ENCODE assay signal across 15 cellular contexts in the genomic region with DNA sequence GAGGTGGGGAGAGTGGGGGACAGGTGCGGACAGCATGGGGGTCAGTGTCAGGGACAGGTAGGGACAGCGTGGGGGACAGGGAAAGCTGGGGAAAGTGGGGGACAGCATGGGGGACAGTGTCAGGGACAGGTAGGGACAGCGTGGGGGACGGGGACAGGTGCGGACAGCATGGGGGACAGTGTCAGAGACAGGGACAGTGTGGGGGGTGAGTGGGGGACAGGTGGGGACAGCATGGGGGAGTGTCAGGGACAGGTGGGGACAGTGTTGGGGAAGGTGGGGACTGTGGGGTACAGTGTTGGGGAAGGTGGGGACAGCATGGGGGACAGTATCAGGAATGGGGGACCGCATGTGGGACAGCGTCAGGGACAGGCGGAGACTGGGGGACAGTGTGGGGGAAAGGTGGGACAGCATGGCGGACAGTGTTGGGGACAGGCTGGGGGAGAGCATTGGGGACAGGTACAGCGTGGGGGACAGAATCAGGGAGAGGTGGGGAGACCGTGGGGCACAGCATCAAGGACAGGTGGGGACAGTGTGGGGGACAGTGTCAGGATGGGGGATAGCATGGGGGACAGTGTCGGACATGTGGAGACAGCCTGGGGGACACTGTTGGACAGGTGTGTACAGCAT.
DNase-seq lines count a peak whose midpoint lies in the region; ATAC-seq and TF ChIP-seq lines count a peak whose summit lies in the region.
"Had no signal": no experiment of that assay in that cellular context is flagged by ENCODE, and none has a peak within 500 bp of the region (broad histone marks: within the 10 kb centered on the region; RNA-seq: fewer than 3 reads in every experiment).

No MANE protein-coding gene starts in this region.

- no peak for TF ChIP-seq CTCF in heart right ventricle (IDR thresholded peaks at IDR 0.05)

- H3K36me3 ChIP-seq in heart right ventricle (no peaks in the 10 kb centered on the region), aorta (ENCODE audit: control insufficient read depth in 1 of 2, insufficient read depth in 2 of 2, low read length in 1 of 2) (no peaks in the 10 kb centered on the region), MG63 (no peaks in the 10 kb centered on the region)

- H3K4me1 ChIP-seq in heart right ventricle (peaks cover 0 to 4% (median 0%) of the 10 kb centered on the region in 9 donors), aorta (ENCODE audit: control insufficient read depth in 1 of 2, insufficient read depth in 2 of 2, low read length in 2 of 2) (no peaks in the 10 kb centered on the region)

- H3K27me3 Mint-ChIP-seq in natural killer cell treated with Interleukin-12 subunit alpha and Interleukin-12 subunit beta and Interleukin-15 and Interleukin-18, amount 100 ng/mL, for 72 hours = peaks cover under 1 to 4% of the 10 kb centered on the region in 2 donors

- H3K27ac Mint-ChIP-seq in natural killer cell treated with Interleukin-12 subunit alpha and Interleukin-12 subunit beta and Interleukin-15 and Interleukin-18, amount 100 ng/mL, for 72 hours = no peak overlapping the region
- H3K27ac Mint-ChIP-seq in stimulated activated effector memory CD8-positive, alpha-beta T cell treated with anti-CD3 and anti-CD28 coated beads, Interleukin-12 subunit alpha, Interleukin-12 subunit beta, amount 100 ng/mL, for 72 hours = no peak overlapping the region
- H3K27ac Mint-ChIP-seq: CD4-positive, alpha-beta T cell had no signal

- no peak overlapping the region for H3K4me3 Mint-ChIP-seq in natural killer cell treated with Interleukin-12 subunit alpha and Interleukin-12 subunit beta and Interleukin-15 and Interleukin-18, amount 100 ng/mL, for 72 hours
- H3K4me3 Mint-ChIP-seq in stimulated activated effector memory CD8-positive, alpha-beta T cell treated with anti-CD3 and anti-CD28 coated beads, Interleukin-12 subunit alpha, Interleukin-12 subunit beta, amount 100 ng/mL, for 72 hours = no peak overlapping the region
- H3K4me3 Mint-ChIP-seq: CD4-positive, alpha-beta T cell had no signal

- H3K27me3 ChIP-seq in heart right ventricle (peaks cover 0 to 4% (median 0%) of the 10 kb centered on the region in 7 donors), aorta (ENCODE audit: control insufficient read depth in 1 of 2, insufficient read depth in 2 of 2, low read length in 1 of 2) (no peaks in the 10 kb centered on the region), MG63 (no peaks in the 10 kb centered on the region)

- H3K27ac ChIP-seq in heart right ventricle (no peak overlapping the region), aorta (ENCODE audit: low read depth in 1 of 2, low read length in 2 of 2) (no peak overlapping the region)

- ATAC-seq in heart right ventricle (peak in 5 of 8 donors; percentile 16 to 45 (median 44)), left cardiac atrium (no peak), esophagus mucosa (peak; percentile 49), aorta (ENCODE audit: low FRiP score) (peak; percentile 52)
- peak; percentile 43 to 46 for ATAC-seq in natural killer cell treated with Interleukin-12 subunit alpha and Interleukin-12 subunit beta and Interleukin-15 and Interleukin-18, amount 100 ng/mL, for 72 hours
- ATAC-seq in stimulated activated effector memory CD8-positive, alpha-beta T cell treated with anti-CD3 and anti-CD28 coated beads, Interleukin-12 subunit alpha, Interleukin-12 subunit beta, amount 100 ng/mL, for 72 hours = no peak
- ATAC-seq: Panc1 had no signal

- peaks cover 0 to 3% of the 10 kb centered on the region in 2 donors for H3K4me1 Mint-ChIP-seq in natural killer cell treated with Interleukin-12 subunit alpha and Interleukin-12 subunit beta and Interleukin-15 and Interleukin-18, amount 100 ng/mL, for 72 hours (ENCODE audit: low read depth in 2 of 2)
- H3K4me1 Mint-ChIP-seq in stimulated activated effector memory CD8-positive, alpha-beta T cell treated with anti-CD3 and anti-CD28 coated beads, Interleukin-12 subunit alpha, Interleukin-12 subunit beta, amount 100 ng/mL, for 72 hours = no peaks in the 10 kb centered on the region

- no peaks in the 10 kb centered on the region for H3K36me3 Mint-ChIP-seq in natural killer cell treated with Interleukin-12 subunit alpha and Interleukin-12 subunit beta and Interleukin-15 and Interleukin-18, amount 100 ng/mL, for 72 hours
- H3K36me3 Mint-ChIP-seq in stimulated activated effector memory CD8-positive, alpha-beta T cell treated with anti-CD3 and anti-CD28 coated beads, Interleukin-12 subunit alpha, Interleukin-12 subunit beta, amount 100 ng/mL, for 72 hours = no peaks in the 10 kb centered on the region

- peaks cover 2% of the 10 kb centered on the region for H3K9me3 Mint-ChIP-seq in natural killer cell treated with Interleukin-12 subunit alpha and Interleukin-12 subunit beta and Interleukin-15 and Interleukin-18, amount 100 ng/mL, for 72 hours
- H3K9me3 Mint-ChIP-seq in stimulated activated effector memory CD8-positive, alpha-beta T cell treated with anti-CD3 and anti-CD28 coated beads, Interleukin-12 subunit alpha, Interleukin-12 subunit beta, amount 100 ng/mL, for 72 hours = no peaks in the 10 kb centered on the region
- H3K9me3 Mint-ChIP-seq: CD4-positive, alpha-beta T cell had no signal

- H3K4me3 ChIP-seq in heart right ventricle (no peak overlapping the region), aorta (ENCODE audit: low read length in 2 of 2) (no peak overlapping the region), MG63 (no peak overlapping the region)

- H3K9me3 ChIP-seq in heart right ventricle (no peaks in the 10 kb centered on the region), aorta (ENCODE audit: control insufficient read depth, low read length) (no peaks in the 10 kb centered on the region), MG63 (no peaks in the 10 kb centered on the region)

- DNase-seq in heart right ventricle (no peak), left cardiac atrium (no peak), aorta (peak in 1 of 2 donors; percentile 69), MG63 (no peak), NCI-H524 (lab: John Stamatoyannopoulos, UW) (no peak)
- DNase-seq in natural killer cell treated with Interleukin-12 subunit alpha and Interleukin-12 subunit beta and Interleukin-15 and Interleukin-18, amount 100 ng/mL, for 72 hours (ENCODE audit: low spot score) = no peak
- DNase-seq in stimulated activated effector memory CD8-positive, alpha-beta T cell treated with anti-CD3 and anti-CD28 coated beads, Interleukin-12 subunit alpha, Interleukin-12 subunit beta, amount 100 ng/mL, for 72 hours (ENCODE audit: low spot score in 2 of 2) = no peak
- DNase-seq: DMS79, HCEC 1CT, NCI-H1092, NCI-H524 treated with DMSO at 0.1 percent for 48 hours, SHP77 had no signal

- 80 to 81% methylated on average over 12 of the region's 12 CpGs for WGBS in heart right ventricle, 2 donors
- WGBS in aorta, 2 donors = 91 to 97% methylated on average over 12 of the region's 12 CpGs

- intact Hi-C loops in heart right ventricle (cut with DNase I) (loop anchor here in 1 of 10 donors (5.0 kb wide), 1 partner anchor 45 kb away; no protein-coding TSS in a partner anchor), left cardiac atrium (cut with DNase I) (no loop called here), aorta (cut with DNase I) (no loop called here)

Comparison
In these comparisons a context has a peak if more than half of its experiments do, and no peak if none do; other contexts are left out.
1. ATAC-seq: peak in heart right ventricle (5 of 8), esophagus mucosa (single experiment), natural killer cell treated with Interleukin-12 subunit alpha and Interleukin-12 subunit beta and Interleukin-15 and Interleukin-18, amount 100 ng/mL, for 72 hours (2 of 2) and aorta (single experiment); none in left cardiac atrium (0 of 2) and stimulated activated effector memory CD8-positive, alpha-beta T cell treated with anti-CD3 and anti-CD28 coated beads, Interleukin-12 subunit alpha, Interleukin-12 subunit beta, amount 100 ng/mL, for 72 hours (single experiment).